ENCODE assay signal across 8 cellular contexts in the genomic region with DNA sequence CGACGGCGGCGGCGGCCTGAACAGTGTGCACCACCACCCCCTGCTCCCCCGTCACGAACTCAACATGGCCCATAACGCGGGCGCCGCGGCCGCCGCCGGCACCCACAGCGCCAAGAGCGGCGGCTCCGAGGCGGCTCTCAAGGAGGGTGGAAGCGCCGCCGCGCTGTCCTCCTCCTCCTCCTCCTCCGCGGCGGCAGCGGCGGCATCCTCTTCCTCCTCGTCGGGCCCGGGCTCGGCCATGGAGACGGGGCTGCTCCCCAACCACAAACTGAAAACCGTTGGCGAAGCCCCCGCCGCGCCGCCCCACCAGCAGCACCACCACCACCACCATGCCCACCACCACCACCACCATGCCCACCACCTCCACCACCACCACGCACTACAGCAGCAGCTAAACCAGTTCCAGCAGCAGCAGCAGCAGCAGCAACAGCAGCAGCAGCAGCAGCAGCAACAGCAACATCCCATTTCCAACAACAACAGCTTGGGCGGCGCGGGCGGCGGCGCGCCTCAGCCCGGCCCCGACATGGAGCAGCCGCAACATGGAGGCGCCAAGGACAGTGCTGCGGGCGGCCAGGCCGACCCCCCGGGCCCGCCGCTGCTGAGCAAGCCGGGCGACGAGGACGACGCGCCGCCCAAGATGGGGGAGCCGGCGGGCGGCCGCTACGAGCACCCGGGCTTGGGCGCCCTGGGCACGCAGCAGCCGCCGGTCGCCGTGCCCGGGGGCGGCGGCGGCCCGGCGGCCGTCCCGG. TPM values are rescaled to one million over a fixed set of nuclear protein-coding genes. Genes with fewer than 3 reads are reported as not detected.
DNase-seq lines count a peak whose midpoint lies in the region; ATAC-seq and TF ChIP-seq lines count a peak whose summit lies in the region.

No MANE protein-coding gene starts in this region.

- H3K27ac Mint-ChIP-seq in naive B cell, result peak overlapping the region; percentile 82 to 99 (median 93)

- H3K4me3 Mint-ChIP-seq in naive B cell, result peak overlapping the region; percentile 84 to 100 (median 94)

- no peak for TF ChIP-seq CTCF in GM10266 (IDR thresholded peaks at IDR 0.05; ENCODE audit: control insufficient read depth, insufficient read depth, low read depth, missing control alignments)

- H3K27me3 Mint-ChIP-seq in naive B cell, result no peaks in the 10 kb centered on the region

- peaks cover 21 to 58% (median 47%) of the 10 kb centered on the region in 3 donors for H3K4me1 Mint-ChIP-seq in naive B cell

- DNase-seq in GM10266 (ENCODE audit: extremely low spot score), result peak; percentile 79
- DNase-seq in NCI-H226, result peak; percentile 52
- peak; percentile 42 for DNase-seq in activated T-cell treated with anti-CD3 and anti-CD28 coated beads for 24 hours (ENCODE audit: low read depth)
- peak; percentile 67 for DNase-seq in naive B cell
- DNase-seq in stimulated activated naive CD4-positive, alpha-beta T cell (lab: John Stamatoyannopoulos, UW), result peak; percentile 56 to 90 (median 74)
- no peak for DNase-seq in NCI-H1048 (lab: John Stamatoyannopoulos, UW)

- H3K36me3 Mint-ChIP-seq in naive B cell, result no peaks in the 10 kb centered on the region

- peak; percentile 19 for ATAC-seq in HG02610 (IDR thresholded peaks at IDR 0.05; ENCODE audit: unreplicated experiment)
- ATAC-seq in esophagus mucosa, result peak; percentile 31
- peak; percentile 46 to 48 for ATAC-seq in naive B cell (ENCODE audit: low read depth in 2 of 2)

- no peaks in the 10 kb centered on the region for H3K9me3 Mint-ChIP-seq in naive B cell

RNA-seq across cellular contexts. Expression of a gene that starts 0.9 kb away (rescaled TPM):
- total RNA-seq in esophagus mucosa, result 45.7 TPM
- polyA plus RNA-seq in naive B cell (ENCODE audit: low read depth in 6 of 6), result 10 to 100 TPM; 16.6 to 44.1 (median 27.5) TPM
